ENCODE assay signal across 34 cellular contexts in genomic region chr4:124696182-124696581, GRCh38.
"Had no signal": no experiment of that assay in that cellular context is flagged by ENCODE, and none has a peak within 500 bp of the region (broad histone marks: within the 10 kb centered on the region; RNA-seq: fewer than 3 reads in every experiment).

No MANE protein-coding gene starts in this region.

- H3K9me3 ChIP-seq: MG63 had no signal

- H3K27me3 ChIP-seq: MG63 had no signal

- DNase-seq: Karpas-422, Kasumi-1, MG63, MM.1S, MV-4-11, NCI-H1048, NCI-H1092, NCI-H1092 treated with DMSO at 0.1 percent for 48 hours, NCI-H1105, NCI-H1105 treated with DMSO at 0.1 percent for 48 hours, NCI-H1417, NCI-H1417 treated with DMSO at 0.1 percent for 48 hours, NCI-H1436, NCI-H1436 treated with DMSO at 0.1 percent for 48 hours, NCI-H146, NCI-H1694, NCI-H1694 treated with DMSO at 0.1 percent for 48 hours, NCI-H187, NCI-H187 treated with DMSO at 0.1 percent for 48 hours, NCI-H1930, NCI-H2029, NCI-H2029 treated with DMSO at 0.1 percent for 48 hours, NCI-H2081, NCI-H2081 treated with DMSO at 0.1 percent for 48 hours, NCI-H2107, NCI-H2171, NCI-H2171 treated with DMSO at 0.1 percent for 48 hours, NCI-H2227 treated with DMSO at 0.1 percent for 48 hours, NCI-H226, NCI-H345, NCI-H446, NCI-H446 treated with DMSO at 0.1 percent for 48 hours, NCI-H510A, NCI-H510A treated with DMSO at 0.1 percent for 48 hours had no signal

- H3K4me3 ChIP-seq: MG63 had no signal
